19 cellular contexts compared by ENCODE assay signal in genomic region chr10:89869180-89869579, GRCh38.
DNase-seq lines count a peak whose midpoint lies in the region; ATAC-seq and TF ChIP-seq lines count a peak whose summit lies in the region.
"Had no signal": no experiment of that assay in that cellular context is flagged by ENCODE, and none has a peak within 500 bp of the region (broad histone marks: within the 10 kb centered on the region; RNA-seq: fewer than 3 reads in every experiment).

No MANE protein-coding gene starts in this region.

- DNase-seq in NCI-H2196 (lab: John Stamatoyannopoulos, UW; ENCODE audit: unreplicated experiment) (peak; percentile 3), NCI-H2196 treated with DMSO at 0.1 percent for 48 hours (lab: John Stamatoyannopoulos, UW; ENCODE audit: unreplicated experiment) (no peak), amniotic epithelial cell (ENCODE audit: low read depth) (peak; percentile 63), fibroblast of villous mesenchyme (ENCODE audit: low read depth) (peak; percentile 61), thoracic aorta (ENCODE audit: low spot score) (no peak), GF-D8 (lab: John Stamatoyannopoulos, UW) (no peak), ureter (ENCODE audit: low spot score) (no peak)
- DNase-seq in stimulated activated naive CD8-positive, alpha-beta T cell treated with anti-CD3 and anti-CD28 coated beads, Interleukin-15, Interleukin-2, amounts not matched to agents 100 U/mL and 50 U/mL, for 24 hours = no peak
- DNase-seq: activated CD4-positive, alpha-beta T cell treated with anti-CD3 and anti-CD28 coated beads for 36 hours; activated naive CD4-positive, alpha-beta T cell treated with anti-CD3 and anti-CD28 coated beads, Interleukin-2, amount 50 U/mL, for 16 hours; C1 segment of cervical spinal cord; DMS153; naive thymus-derived CD4-positive, alpha-beta T cell; NCI-H2029; right cardiac atrium; substantia nigra had no signal

- peaks cover 7 to 24% of the 10 kb centered on the region in 2 donors for H3K4me1 ChIP-seq in thoracic aorta (ENCODE audit: control insufficient read depth in 1 of 2, low read depth in 2 of 2)
- H3K4me1 ChIP-seq: A549, vagina had no signal

- TF ChIP-seq CTCF in fibroblast of villous mesenchyme (IDR thresholded peaks at IDR 0.05; ENCODE audit: insufficient read depth, low read depth, low read length) = no peak
- TF ChIP-seq CTCF in thoracic aorta (IDR thresholded peaks at IDR 0.05) = no peak

- H3K4me3 ChIP-seq in fibroblast of villous mesenchyme (ENCODE audit: low read depth, low read length) (no peak overlapping the region), thoracic aorta (no peak overlapping the region)
- H3K4me3 ChIP-seq: A549, coronary artery, vagina had no signal

- no peak for ATAC-seq in thoracic aorta (ENCODE audit: insufficient number of reproducible peaks, low FRiP score, low read depth)
- ATAC-seq in stimulated activated naive CD8-positive, alpha-beta T cell treated with anti-CD3 and anti-CD28 coated beads, Interleukin-15, Interleukin-2, amounts not matched to agents 100 U/mL and 50 U/mL, for 24 hours = no peak
- ATAC-seq: A549; activated CD4-positive, alpha-beta T cell treated with anti-CD3 and anti-CD28 coated beads for 36 hours; naive thymus-derived CD4-positive, alpha-beta T cell; right cardiac atrium had no signal

- H3K9me3 ChIP-seq in thoracic aorta = no peaks in the 10 kb centered on the region
- H3K9me3 ChIP-seq: A549, vagina had no signal

- H3K27ac ChIP-seq in thoracic aorta = peak overlapping the region; percentile 9 to 42
- H3K27ac ChIP-seq: A549, coronary artery, vagina had no signal

- H3K36me3 ChIP-seq in thoracic aorta = no peaks in the 10 kb centered on the region
- H3K36me3 ChIP-seq: vagina had no signal

- H3K27me3 ChIP-seq in thoracic aorta (replicated peaks; ENCODE audit: insufficient read depth) = no peaks in the 10 kb centered on the region
- H3K27me3 ChIP-seq: vagina had no signal

Comparison
In these comparisons a context has a peak if more than half of its experiments do, and no peak if none do; other contexts are left out.
1. DNase-seq: peak in NCI-H2196 (single experiment), amniotic epithelial cell (single experiment) and fibroblast of villous mesenchyme (single experiment); none in NCI-H2196 treated with DMSO at 0.1 percent for 48 hours (single experiment), thoracic aorta (single experiment), stimulated activated naive CD8-positive, alpha-beta T cell treated with anti-CD3 and anti-CD28 coated beads, Interleukin-15, Interleukin-2, amounts not matched to agents 100 U/mL and 50 U/mL, for 24 hours (single experiment), GF-D8 (single experiment) and ureter (single experiment).